In the genomic region with DNA sequence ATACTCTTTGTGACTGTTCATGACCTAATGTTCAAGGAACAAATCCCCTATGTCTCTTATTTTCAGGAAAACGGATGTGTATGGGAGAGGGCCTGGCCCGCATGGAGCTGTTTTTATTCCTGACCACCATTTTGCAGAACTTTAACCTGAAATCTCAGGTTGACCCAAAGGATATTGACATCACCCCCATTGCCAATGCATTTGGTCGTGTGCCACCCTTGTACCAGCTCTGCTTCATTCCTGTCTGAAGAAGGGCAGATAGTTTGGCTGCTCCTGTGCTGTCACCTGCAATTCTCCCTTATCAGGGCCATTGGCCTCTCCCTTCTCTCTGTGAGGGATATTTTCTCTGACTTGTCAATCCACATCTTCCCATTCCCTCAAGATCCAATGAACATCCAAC, we compare ENCODE assay signal across 12 cellular contexts. TPM values are rescaled to one million over a fixed set of nuclear protein-coding genes. Genes with fewer than 3 reads are reported as not detected.
"Had no signal": no experiment of that assay in that cellular context is flagged by ENCODE, and none has a peak within 500 bp of the region (broad histone marks: within the 10 kb centered on the region; RNA-seq: fewer than 3 reads in every experiment).

No MANE protein-coding gene starts in this region.

- H3K9me3 ChIP-seq: HAP-1 had no signal

- H3K36me3 ChIP-seq: HAP-1 had no signal

- H3K27ac ChIP-seq: GM23248 had no signal

- H3K4me3 ChIP-seq: GM23248, GM23338, HAP-1 had no signal

- H3K4me1 Mint-ChIP-seq: GM23338, H9 had no signal

- H3K9ac ChIP-seq: GM23248 had no signal

- FAIRE-seq: H1, H54 had no signal

- ATAC-seq: GM23338, HCT116 had no signal

- H3K27ac Mint-ChIP-seq: GM23338, H9, HFFc6 had no signal

- H3K4me1 ChIP-seq: HAP-1 had no signal

- H3K4me2 ChIP-seq: GM23338 had no signal

- DNase-seq: GM23248, GOT3, H7, H9, HCEC 1CT, HFFc6 had no signal

- H2AFZ ChIP-seq: GM23248, GM23338 had no signal

- H3K4me3 Mint-ChIP-seq: GM23338, H9, HFFc6 had no signal

RNA-seq across cellular contexts. Expression of a gene that starts 27.3 kb away (rescaled TPM):
- total RNA-seq: GM23248, H1, H4, H9, HFFc6 had no signal
- polyA plus RNA-seq: GM23248, GM23338, H1 had no signal

RNA-seq across cellular contexts. Expression of a gene that starts 51.7 kb away (rescaled TPM):
- total RNA-seq: GM23248, H1, H7, HFFc6 had no signal
- polyA plus RNA-seq: GM23248 had no signal
